In the genomic region with DNA sequence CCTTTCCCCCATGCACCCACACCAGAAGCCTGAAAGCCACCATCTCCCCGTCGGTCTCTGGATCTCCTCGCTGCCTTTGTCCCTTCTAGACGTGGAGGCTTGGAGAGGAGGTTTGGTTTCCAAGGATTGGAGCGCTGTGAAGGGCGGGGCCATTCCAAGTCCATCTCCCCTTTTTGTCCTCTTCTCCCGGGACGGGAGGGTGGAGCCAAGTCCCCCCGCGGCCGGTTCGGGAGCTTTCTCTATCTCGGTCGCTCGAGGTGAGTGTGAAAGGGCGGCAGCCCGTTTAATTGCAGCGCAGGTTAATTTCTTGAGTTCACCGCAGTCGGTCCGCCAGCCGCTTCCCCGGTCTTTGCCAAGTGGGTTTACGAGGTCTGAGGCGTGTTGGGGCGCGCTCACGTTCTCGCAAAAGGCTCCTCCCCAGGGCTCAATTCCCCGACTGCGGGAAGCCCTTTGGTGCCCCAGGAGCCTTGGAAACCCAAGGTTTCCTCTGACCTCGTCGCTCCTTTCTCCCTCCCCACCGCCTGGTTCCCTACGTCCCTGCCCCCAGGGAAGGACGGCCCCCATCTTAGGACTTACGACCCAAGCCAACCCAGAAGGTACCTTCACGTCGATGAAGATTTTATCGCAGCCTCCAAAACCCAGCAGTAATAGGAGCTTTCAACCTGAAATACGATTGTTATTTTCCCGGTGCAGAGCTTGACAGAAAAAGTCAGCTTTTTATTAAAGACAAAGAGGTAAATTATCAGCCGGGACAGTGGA, we compare ENCODE assay signal across 7 cellular contexts. TPM values are rescaled to one million over a fixed set of nuclear protein-coding genes. Genes with fewer than 3 reads are reported as not detected.
A peak's percentile ranks its signal among the peaks of the same experiment; 100 is the strongest.
DNase-seq lines count a peak whose midpoint lies in the region; ATAC-seq and TF ChIP-seq lines count a peak whose summit lies in the region.

No MANE protein-coding gene starts in this region.

- ATAC-seq in GM19463 (IDR thresholded peaks at IDR 0.05; ENCODE audit: unreplicated experiment), result no peak
- no peak for ATAC-seq in CD8-positive, alpha-beta T cell
- no peak for ATAC-seq in HG03442 (IDR thresholded peaks at IDR 0.05; ENCODE audit: unreplicated experiment)

- CTCF ChIA-PET in CD8-positive, alpha-beta T cell (lab: Charles Lee), result no interaction called here

- peaks cover 0 to 7% (median 0%) of the 10 kb centered on the region in 3 donors for H3K9me3 ChIP-seq in adrenal gland (replicated peaks in 1 of 3)
- H3K9me3 ChIP-seq in subcutaneous abdominal adipose tissue (ENCODE audit: control insufficient read depth in 5 of 5, low read length in 5 of 5), result no peaks in the 10 kb centered on the region
- no peaks in the 10 kb centered on the region for H3K9me3 ChIP-seq in CD8-positive, alpha-beta T cell (ENCODE audit: low read length)

- H3K27ac Mint-ChIP-seq in HFFc6 (peak overlapping the region; percentile 7; the same call in 1 of the 2 replicates), immature natural killer cell (no peak overlapping the region)
- no peak overlapping the region for H3K27ac Mint-ChIP-seq in CD8-positive, alpha-beta T cell

- H3K4me1 ChIP-seq in adrenal gland (replicated peaks in 1 of 2), result peaks cover under 1 to 9% of the 10 kb centered on the region in 2 donors
- peaks cover 2 to 53% (median 44%) of the 10 kb centered on the region in 5 donors for H3K4me1 ChIP-seq in subcutaneous abdominal adipose tissue (ENCODE audit: control insufficient read depth in 5 of 5, insufficient read depth in 5 of 5, low read length in 5 of 5)
- peaks cover 10% of the 10 kb centered on the region for H3K4me1 ChIP-seq in CD8-positive, alpha-beta T cell (ENCODE audit: insufficient read depth, low read length)

- TF ChIP-seq CTCF in HFFc6 (IDR thresholded peaks at IDR 0.05) (no peak), adrenal gland (IDR thresholded peaks at IDR 0.05) (no peak)
- no peak for TF ChIP-seq CTCF in CD8-positive, alpha-beta T cell (IDR thresholded peaks at IDR 0.05)

- H3K36me3 Mint-ChIP-seq in HFFc6 (ENCODE audit: low read depth) (no peaks in the 10 kb centered on the region), immature natural killer cell (peaks cover 0 to 10% (median 4%) of the 10 kb centered on the region in 3 donors)
- H3K36me3 Mint-ChIP-seq in CD8-positive, alpha-beta T cell, result no peaks in the 10 kb centered on the region

- 1 to 3% (median 2%) methylated on average over 20 to 43 of the region's 43 CpGs for WGBS in adrenal gland, 4 donors

- H3K27me3 Mint-ChIP-seq in HFFc6 (ENCODE audit: insufficient read depth) (peaks cover 24% of the 10 kb centered on the region), immature natural killer cell (ENCODE audit: low read depth in 3 of 3) (peaks cover 33 to 52% (median 42%) of the 10 kb centered on the region in 3 donors)
- H3K27me3 Mint-ChIP-seq in CD8-positive, alpha-beta T cell (ENCODE audit: low read depth), result peaks cover 58% of the 10 kb centered on the region

- H3K27ac ChIP-seq in adrenal gland (peak overlapping the region in 3 of 5 donors; percentile 79 to 89 (median 89)), subcutaneous abdominal adipose tissue (ENCODE audit: low read depth, low read length) (peak overlapping the region; percentile 84)
- no peak overlapping the region for H3K27ac ChIP-seq in CD8-positive, alpha-beta T cell (ENCODE audit: low read depth, low read length)

- H3K4me3 ChIP-seq in adrenal gland (peak overlapping the region; percentile 30 to 77 (median 63)), subcutaneous abdominal adipose tissue (ENCODE audit: low read depth in 1 of 5, low read length in 5 of 5) (peak overlapping the region; percentile 80 to 96 (median 90))
- H3K4me3 ChIP-seq in CD8-positive, alpha-beta T cell (ENCODE audit: low read depth, low read length), result no peak overlapping the region

- H3K9me3 Mint-ChIP-seq in HFFc6 (no peaks in the 10 kb centered on the region), immature natural killer cell (peaks cover 2 to 35% (median 11%) of the 10 kb centered on the region in 6 donors)
- H3K9me3 Mint-ChIP-seq in CD8-positive, alpha-beta T cell, result no peaks in the 10 kb centered on the region

- POLR2A ChIA-PET in CD8-positive, alpha-beta T cell (lab: Charles Lee), result no interaction called here

- H3K36me3 ChIP-seq in adrenal gland (replicated peaks in 1 of 2) (no peaks in the 10 kb centered on the region), subcutaneous abdominal adipose tissue (ENCODE audit: control insufficient read depth in 5 of 5, insufficient read depth in 5 of 5, low read length in 5 of 5) (no peaks in the 10 kb centered on the region)
- no peaks in the 10 kb centered on the region for H3K36me3 ChIP-seq in CD8-positive, alpha-beta T cell (ENCODE audit: insufficient read depth, low read length)

- H3K4me3 Mint-ChIP-seq in HFFc6 (peak overlapping the region; percentile 94), immature natural killer cell (peak overlapping the region; percentile 53 to 67 (median 66))
- no peak overlapping the region for H3K4me3 Mint-ChIP-seq in CD8-positive, alpha-beta T cell

- DNase-seq in HFFc6, result no peak
- DNase-seq in adrenal gland, result peak in 6 of 7 donors; percentile 32 to 49 (median 43)
- DNase-seq in immature natural killer cell, result no peak
- DNase-seq in CD8-positive, alpha-beta T cell, result no peak

- intact Hi-C loops in adrenal gland (cut with DNase I), result loop anchor here in 1 of 2 donors (5.0 kb wide), 1 partner anchor 82 kb away; no protein-coding TSS in a partner anchor
- intact Hi-C loops in CD8-positive, alpha-beta T cell (cut with DNase I, micrococcal nuclease), result no loop called here

- no peak for TF ChIP-seq POLR2A in adrenal gland (IDR thresholded peaks at IDR 0.05)

- no peaks in the 10 kb centered on the region for H3K27me3 ChIP-seq in adrenal gland
- H3K27me3 ChIP-seq in subcutaneous abdominal adipose tissue (ENCODE audit: control insufficient read depth in 5 of 5, insufficient read depth in 4 of 5, low read length in 5 of 5), result peaks cover 0 to 3% (median 0%) of the 10 kb centered on the region in 5 donors
- H3K27me3 ChIP-seq in CD8-positive, alpha-beta T cell (ENCODE audit: insufficient read depth, low read length), result peaks cover 13% of the 10 kb centered on the region

- peaks cover 29% of the 10 kb centered on the region for H3K4me1 Mint-ChIP-seq in HFFc6 (ENCODE audit: low read depth)
- peaks cover 43 to 66% of the 10 kb centered on the region in 2 donors for H3K4me1 Mint-ChIP-seq in immature natural killer cell
- H3K4me1 Mint-ChIP-seq in CD8-positive, alpha-beta T cell (ENCODE audit: low read depth), result peaks cover 22% of the 10 kb centered on the region

- H3K9ac ChIP-seq in subcutaneous abdominal adipose tissue (ENCODE audit: low read length in 5 of 5), result peak overlapping the region; percentile 1 to 86 (median 73)

RNA-seq across cellular contexts. Expression of a gene that starts 2.8 kb away (rescaled TPM):
- total RNA-seq in HFFc6 (2021; fragmentation: NEBNext Ultra II Directional; extraction: Animal tissue kit (Norgen Biotek cat#: 25700)), result 10 to 100 TPM; 10.1 to 18.9 (median 15.6) TPM
- 10 to 100 TPM; 26.4 to 86.9 (median 49.2) TPM for total RNA-seq in adrenal gland
- polyA plus RNA-seq in adrenal gland (10 to 100 TPM in 1 of 3 donors, 1 to 10 TPM in 2; 4.9 to 13.5 (median 7.3) TPM), immature natural killer cell (under 1 TPM in 1 of 3 donors, not detected in 2; 0.94 TPM)
- not detected for total RNA-seq in CD8-positive, alpha-beta T cell

Comparison
In these comparisons a context has a peak if more than half of its experiments do, and no peak if none do; other contexts are left out.
1. DNase-seq: peak in adrenal gland (6 of 7); none in HFFc6 (single experiment), immature natural killer cell (0 of 3) and CD8-positive, alpha-beta T cell (0 of 7).
2. RNA of a gene that starts 2.8 kb away (total RNA-seq): 26.4 to 86.9 TPM in adrenal gland and 10.1 to 18.9 TPM in HFFc6; not detected in CD8-positive, alpha-beta T cell; every median in the first group is over 4 times any median in the second.